9 cellular contexts compared by ENCODE assay signal in genomic region chr21:46153259-46154154, GRCh38. TPM values are rescaled to one million over a fixed set of nuclear protein-coding genes. Genes with fewer than 3 reads are reported as not detected.
DNase-seq lines count a peak whose midpoint lies in the region; ATAC-seq, FAIRE-seq and TF ChIP-seq lines count a peak whose summit lies in the region.
"Had no signal": no experiment of that assay in that cellular context is flagged by ENCODE, and none has a peak within 500 bp of the region (broad histone marks: within the 10 kb centered on the region; RNA-seq: fewer than 3 reads in every experiment).

No MANE protein-coding gene starts in this region.

- in situ Hi-C loops in HAP-1 (cut with MboI; ENCODE audit: low sequenced_read_pairs): no loop called here

- peak overlapping the region; percentile 32 to 65 for H3K9ac ChIP-seq in kidney (ENCODE audit: low read length in 2 of 2)

- peak overlapping the region; percentile 76 to 92 for H3K27ac ChIP-seq in kidney (ENCODE audit: low read depth in 2 of 2, low read length in 2 of 2)
- H3K27ac ChIP-seq: epithelial cell of prostate had no signal

- H3K4me3 ChIP-seq in AG04449 (ENCODE audit: low read depth, low read length): no peak overlapping the region
- H3K4me3 ChIP-seq in HAP-1: no peak overlapping the region
- peak overlapping the region in 1 of 2 donors; percentile 8 for H3K4me3 ChIP-seq in cardiac fibroblast (replicated peaks in 1 of 2; ENCODE audit: low read depth in 2 of 2, low read length in 2 of 2)
- H3K4me3 ChIP-seq in kidney (ENCODE audit: low read length in 2 of 2): peak overlapping the region; percentile 45 to 70

- DNase-seq in AG04449 (ENCODE audit: low read depth, low spot score) (no peak), HAP-1 (ENCODE audit: low spot score in 2 of 2) (peak; percentile 23 to 85), T-helper 1 cell (peak in 3 of 5 donors; percentile 16 to 32 (median 30)), cardiac fibroblast (ENCODE audit: low read depth in 2 of 2) (peak; percentile 49 to 66), kidney (peak; percentile 74), DMS79 treated with DMSO at 0.1 percent for 48 hours (lab: John Stamatoyannopoulos, UW) (no peak)
- DNase-seq in stimulated activated CD4-positive, alpha-beta T cell treated with anti-CD3 and anti-CD28 coated beads, Interleukin-2, amount 100 ng/mL, for 4 hours (ENCODE audit: low read depth): peak; percentile 19

- CTCF ChIA-PET in AG04449 (lab: Yijun Ruan, JAX): interaction anchor here (0.8 to 3.0 kb wide), 14 partner anchors 11 to 184 kb away, joined by 3 to 35 read pairs (median 4); no protein-coding TSS in a partner anchor

- H3K27me3 ChIP-seq in HAP-1 (ENCODE audit: low read depth): no peaks in the 10 kb centered on the region

- no peak for FAIRE-seq in kidney (lab: Jason Lieb, UNC)

- H3K9me3 ChIP-seq in HAP-1: no peaks in the 10 kb centered on the region
- H3K9me3 ChIP-seq in kidney (ENCODE audit: control insufficient read depth in 1 of 2, low read length in 2 of 2): no peaks in the 10 kb centered on the region

- ATAC-seq in GM18873 (IDR thresholded peaks at IDR 0.05; ENCODE audit: low FRiP score, unreplicated experiment): no peak

- TF ChIP-seq CTCF in AG04449 (IDR thresholded peaks at IDR 0.05; ENCODE audit: insufficient read depth, low read length, missing control alignments) (peak; percentile 84), cardiac fibroblast (IDR thresholded peaks at IDR 0.05; ENCODE audit: low read depth, low read length) (peak; percentile 89), kidney (IDR thresholded peaks at IDR 0.05; ENCODE audit: borderline replicate concordance, extremely low read depth, insufficient read depth) (peak; percentile 48)

- H3K4me1 ChIP-seq in HAP-1 (peaks cover 3% of the 10 kb centered on the region), kidney (ENCODE audit: control insufficient read depth in 1 of 2, insufficient read depth in 1 of 2, low read depth in 1 of 2, low read length in 2 of 2) (peaks cover 0 to 2% of the 10 kb centered on the region in 2 donors)

- H3K36me3 ChIP-seq in HAP-1 (replicated peaks): no peaks in the 10 kb centered on the region
- no peaks in the 10 kb centered on the region for H3K36me3 ChIP-seq in kidney (ENCODE audit: control insufficient read depth in 1 of 2, insufficient read depth in 2 of 2, low read length in 2 of 2)

- POLR2A ChIA-PET in AG04449 (lab: Yijun Ruan, JAX): no interaction called here

- intact Hi-C loops in kidney (cut with DNase I): no loop called here

RNA-seq across cellular contexts. Expression of gene FTCD, which starts 1.9 kb away (rescaled TPM):
- 51.6 TPM for total RNA-seq in kidney
- polyA plus RNA-seq in kidney (ENCODE audit: insufficient read depth, low read depth, low replicate concordance): 273 TPM

RNA-seq across cellular contexts. Expression of gene SPATC1L, which starts 30.8 kb away (rescaled TPM):
- total RNA-seq in kidney: 8.7 TPM
- polyA plus RNA-seq in kidney (ENCODE audit: insufficient read depth, low read depth, low replicate concordance): 3.7 TPM

RNA-seq across cellular contexts. Expression of gene COL6A2, which starts 55.6 kb away (rescaled TPM):
- 174 TPM for total RNA-seq in kidney
- polyA plus RNA-seq in kidney (ENCODE audit: insufficient read depth, low read depth, low replicate concordance): 52.4 TPM

Comparison
In these comparisons a context has a peak if more than half of its experiments do, and no peak if none do; other contexts are left out.
1. DNase-seq: peak in HAP-1 (2 of 2), T-helper 1 cell (3 of 5), cardiac fibroblast (2 of 2), kidney (single experiment) and stimulated activated CD4-positive, alpha-beta T cell treated with anti-CD3 and anti-CD28 coated beads, Interleukin-2, amount 100 ng/mL, for 4 hours (single experiment); none in AG04449 (single experiment) and DMS79 treated with DMSO at 0.1 percent for 48 hours (single experiment).
2. H3K4me3 ChIP-seq: peak in kidney (2 of 2); none in AG04449 (single experiment) and HAP-1 (single experiment).
3. Peak in every context shown above with its lines, with median percentiles within 50 percentile points of each other: CTCF ChIP-seq.